In genomic region chr5:96590796-96591195, GRCh38 we compare ENCODE assay signal across 20 cellular contexts.
"Had no signal": no experiment of that assay in that cellular context is flagged by ENCODE, and none has a peak within 500 bp of the region (broad histone marks: within the 10 kb centered on the region; RNA-seq: fewer than 3 reads in every experiment).

No MANE protein-coding gene starts in this region.

- FAIRE-seq: islet of Langerhans had no signal

- H3K27me3 ChIP-seq: cardiac muscle cell, vagina had no signal

- DNase-seq: activated CD4-positive, alpha-beta memory T cell treated with anti-CD3 and anti-CD28 coated beads for 36 hours; activated CD4-positive, alpha-beta T cell treated with anti-CD3 and anti-CD28 coated beads for 48 hours; activated naive CD4-positive, alpha-beta T cell treated with anti-CD3 and anti-CD28 coated beads for 36 hours; activated naive CD8-positive, alpha-beta T cell treated with anti-CD3 and anti-CD28 coated beads, Interleukin-2, amount 10 ng/mL, durations not matched to agents 7 days and 5 days; activated T-cell treated with anti-CD3 and anti-CD28 coated beads, Interleukin-2, amount 50 U/mL, for 48 hours; cortex of kidney; foreskin melanocyte; glutamatergic neuron; hypothalamus; left ventricle myocardium superior; mammary epithelial cell; midbrain; stimulated activated CD4-positive, alpha-beta T cell treated with anti-CD3 and anti-CD28 coated beads, Interleukin-4, amount 100 ng/mL, for 24 hours; stimulated activated naive CD4-positive, alpha-beta T cell treated with Interleukin-2 at 50 U/mL for 16 hours; T-helper 9 cell had no signal

- H3K36me3 ChIP-seq: cardiac muscle cell, thoracic aorta, vagina had no signal

- H3K27ac ChIP-seq: cardiac muscle cell, thoracic aorta, vagina had no signal

- H3K4me3 ChIP-seq: cardiac muscle cell, thoracic aorta, vagina had no signal

- ATAC-seq: left ventricle myocardium superior; natural killer cell treated with Interleukin-12 subunit alpha and Interleukin-12 subunit beta and Interleukin-15 and Interleukin-18, amount 100 ng/mL, for 72 hours had no signal

- H3K9me3 ChIP-seq: thoracic aorta, vagina had no signal

- H3K4me1 ChIP-seq: vagina had no signal
